24 cellular contexts compared by ENCODE assay signal in genomic region chr20:10221022-10221421, GRCh38. TPM values are rescaled to one million over a fixed set of nuclear protein-coding genes. Genes with fewer than 3 reads are reported as not detected.
"Had no signal": no experiment of that assay in that cellular context is flagged by ENCODE, and none has a peak within 500 bp of the region (broad histone marks: within the 10 kb centered on the region; RNA-seq: fewer than 3 reads in every experiment).

No MANE protein-coding gene starts in this region.

- H3K4me3 Mint-ChIP-seq: activated B cell treated with CpG ODN at 0.5 μM for 24 hours; activated CD4-positive, alpha-beta memory T cell treated with anti-CD3 and anti-CD28 coated beads for 36 hours; activated CD4-positive, alpha-beta T cell treated with anti-CD3 and anti-CD28 coated beads for 36 hours; activated naive CD4-positive, alpha-beta T cell treated with anti-CD3 and anti-CD28 coated beads, Interleukin-2, amount 10 ng/mL, durations not matched to agents 7 days and 5 days; natural killer cell treated with Interleukin-12 subunit alpha and Interleukin-12 subunit beta and Interleukin-15 and Interleukin-18, amount 100 ng/mL, for 72 hours; stimulated activated naive CD8-positive, alpha-beta T cell treated with anti-CD3 and anti-CD28 coated beads, Interleukin-15, Interleukin-2, amounts not matched to agents 100 ng/mL and 50 ng/mL, for 24 hours had no signal

- H3K36me3 Mint-ChIP-seq: activated CD4-positive, alpha-beta memory T cell treated with anti-CD3 and anti-CD28 coated beads for 36 hours; natural killer cell treated with Interleukin-12 subunit alpha and Interleukin-12 subunit beta and Interleukin-15 and Interleukin-18, amount 100 ng/mL, for 72 hours had no signal

- H3K9me3 Mint-ChIP-seq: activated naive CD4-positive, alpha-beta T cell treated with anti-CD3 and anti-CD28 coated beads, Interleukin-2, amount 10 ng/mL, durations not matched to agents 7 days and 5 days; natural killer cell treated with Interleukin-12 subunit alpha and Interleukin-12 subunit beta and Interleukin-15 and Interleukin-18, amount 100 ng/mL, for 72 hours had no signal

- DNase-seq: activated B cell treated with CpG ODN at 0.5 μM for 24 hours; activated CD4-positive, alpha-beta memory T cell treated with anti-CD3 and anti-CD28 coated beads for 36 hours; activated CD4-positive, alpha-beta T cell treated with anti-CD3 and anti-CD28 coated beads for 36 hours; activated effector memory CD4-positive, alpha-beta T cell treated with Interleukin-2 at 50 U/mL for 16 hours; activated naive CD4-positive, alpha-beta T cell treated with anti-CD3 and anti-CD28 coated beads, Interleukin-2, amount 10 ng/mL, durations not matched to agents 7 days and 5 days; activated T-cell treated with anti-CD3 and anti-CD28 coated beads, Interleukin-2, amount 50 U/mL, for 48 hours; body of pancreas; dermis blood vessel endothelial cell; effector memory CD4-positive, alpha-beta T cell; hypothalamus; left ventricle myocardium superior; mammary epithelial cell; midbrain; ovary; right lobe of liver; stimulated activated CD4-positive, alpha-beta T cell treated with anti-CD3 and anti-CD28 coated beads, Interleukin-1b, Interleukin-23, amount 100 ng/mL, for 48 hours; T-helper 9 cell; transverse colon; uterus had no signal

- ATAC-seq: activated CD4-positive, alpha-beta T cell treated with anti-CD3 and anti-CD28 coated beads for 36 hours; body of pancreas; esophagus mucosa; left ventricle myocardium superior; natural killer cell treated with Interleukin-12 subunit alpha and Interleukin-12 subunit beta and Interleukin-15 and Interleukin-18, amount 100 ng/mL, for 72 hours; right lobe of liver had no signal

- H3K27ac Mint-ChIP-seq: activated B cell treated with CpG ODN at 0.5 μM for 24 hours; activated CD4-positive, alpha-beta memory T cell treated with anti-CD3 and anti-CD28 coated beads for 36 hours; activated CD4-positive, alpha-beta T cell treated with anti-CD3 and anti-CD28 coated beads for 36 hours; activated naive CD4-positive, alpha-beta T cell treated with anti-CD3 and anti-CD28 coated beads, Interleukin-2, amount 10 ng/mL, durations not matched to agents 7 days and 5 days; stimulated activated naive CD8-positive, alpha-beta T cell treated with anti-CD3 and anti-CD28 coated beads, Interleukin-15, Interleukin-2, amounts not matched to agents 100 ng/mL and 50 ng/mL, for 24 hours had no signal

- H3K27ac ChIP-seq: body of pancreas, neutrophil, ovary, right lobe of liver, skin epidermis, transverse colon, uterus had no signal

RNA-seq across cellular contexts. Expression of gene SNAP25, which starts 2.4 kb away (rescaled TPM):
- total RNA-seq: activated B cell treated with CpG ODN at 0.5 μM for 24 hours, dermis blood vessel endothelial cell, mammary epithelial cell had no signal
